Comparison of ENCODE assay signal across 23 cellular contexts in the genomic region with DNA sequence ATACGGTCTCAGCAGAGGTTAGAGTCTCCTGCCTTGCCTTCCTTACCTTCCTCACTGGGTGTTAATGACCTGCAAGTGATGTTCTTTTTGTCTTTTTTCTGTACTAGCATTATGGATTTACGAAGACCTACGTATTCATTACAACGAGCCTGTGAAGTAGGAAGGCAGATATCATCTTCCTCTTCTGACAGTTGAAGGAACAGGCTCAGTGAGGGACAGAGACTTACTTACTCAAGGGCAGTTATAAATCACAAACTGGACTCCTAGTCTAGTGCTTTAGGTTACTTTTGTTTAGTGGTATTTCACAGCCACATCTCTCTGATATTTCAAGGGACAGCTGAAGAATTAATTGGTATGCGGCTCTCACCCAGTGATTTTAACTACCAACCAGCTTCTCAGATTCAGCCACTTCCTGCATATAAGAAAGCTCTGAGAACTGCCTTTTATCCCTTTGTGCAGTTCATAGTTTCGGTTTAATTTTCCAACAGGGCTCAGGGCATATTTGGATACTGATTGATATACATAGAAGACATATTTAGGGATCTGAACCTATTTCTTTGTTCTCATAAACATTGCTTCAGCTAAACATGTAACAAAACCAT.
DNase-seq lines count a peak whose midpoint lies in the region; ATAC-seq and TF ChIP-seq lines count a peak whose summit lies in the region.
"Had no signal": no experiment of that assay in that cellular context is flagged by ENCODE, and none has a peak within 500 bp of the region (broad histone marks: within the 10 kb centered on the region; RNA-seq: fewer than 3 reads in every experiment).

No MANE protein-coding gene starts in this region.

- H3K4me1 ChIP-seq in Loucy (ENCODE audit: insufficient read depth, low read length, poor library complexity, severe bottlenecking) = peaks cover 18% of the 10 kb centered on the region
- H3K4me1 ChIP-seq: colonic mucosa, upper lobe of right lung had no signal

- peaks cover 4% of the 10 kb centered on the region for H3K36me3 Mint-ChIP-seq in activated CD4-positive, alpha-beta T cell treated with anti-CD3 and anti-CD28 coated beads for 36 hours (ENCODE audit: low read depth)
- H3K36me3 Mint-ChIP-seq in activated naive CD8-positive, alpha-beta T cell treated with anti-CD3 and anti-CD28 coated beads, Interleukin-2, amount 10 ng/mL, durations not matched to agents 7 days and 5 days = peaks cover 8% of the 10 kb centered on the region
- H3K36me3 Mint-ChIP-seq in nephron (ENCODE audit: low read depth) = no peaks in the 10 kb centered on the region
- H3K36me3 Mint-ChIP-seq: naive B cell had no signal

- no peaks in the 10 kb centered on the region for H3K9me3 Mint-ChIP-seq in activated CD4-positive, alpha-beta T cell treated with anti-CD3 and anti-CD28 coated beads for 36 hours (ENCODE audit: low read depth)
- peaks cover 2% of the 10 kb centered on the region for H3K9me3 Mint-ChIP-seq in activated naive CD8-positive, alpha-beta T cell treated with anti-CD3 and anti-CD28 coated beads, Interleukin-2, amount 10 ng/mL, durations not matched to agents 7 days and 5 days
- peaks cover 3% of the 10 kb centered on the region for H3K9me3 Mint-ChIP-seq in nephron

- no peaks in the 10 kb centered on the region for H3K9me2 ChIP-seq in Loucy (replicated peaks; ENCODE audit: low read depth, low read length)

- no peak for DNase-seq in activated CD4-positive, alpha-beta T cell treated with anti-CD3 and anti-CD28 coated beads for 36 hours
- DNase-seq in activated CD4-positive, alpha-beta T cell treated with anti-CD3 and anti-CD28 coated beads, Interleukin-2, amount 50 U/mL, for 48 hours = no peak
- DNase-seq in activated naive CD8-positive, alpha-beta T cell treated with anti-CD3 and anti-CD28 coated beads, Interleukin-2, amount 10 ng/mL, durations not matched to agents 7 days and 5 days = no peak
- DNase-seq in NCI-H345 (lab: John Stamatoyannopoulos, UW) (no peak), RKO (ENCODE audit: low spot score) (no peak)
- DNase-seq: brain microvascular endothelial cell; colonic mucosa; islet precursor cell; KBM-7; mammary epithelial cell; naive B cell; NCI-H2029; NCI-H510A; SHP77; small intestine; stimulated activated CD4-positive, alpha-beta T cell treated with anti-CD3 and anti-CD28 coated beads, Interleukin-2, amount 100 ng/mL, for 48 hours; upper lobe of right lung had no signal

- H3K27me3 ChIP-seq in Loucy (ENCODE audit: insufficient read depth, low read length, poor library complexity, severe bottlenecking) = no peaks in the 10 kb centered on the region
- H3K27me3 ChIP-seq: brain microvascular endothelial cell, colonic mucosa, upper lobe of right lung had no signal

- H3K27ac Mint-ChIP-seq in activated CD4-positive, alpha-beta T cell treated with anti-CD3 and anti-CD28 coated beads for 36 hours = peak overlapping the region; percentile 59
- peak overlapping the region; percentile 86 for H3K27ac Mint-ChIP-seq in activated naive CD8-positive, alpha-beta T cell treated with anti-CD3 and anti-CD28 coated beads, Interleukin-2, amount 10 ng/mL, durations not matched to agents 7 days and 5 days
- H3K27ac Mint-ChIP-seq in nephron = peak overlapping the region in 2 of 3 experiments; percentile 16 to 35
- H3K27ac Mint-ChIP-seq: activated naive CD4-positive, alpha-beta T cell treated with anti-CD3 and anti-CD28 coated beads, Interleukin-2, amount 50 U/mL, for 24 hours; B cell; naive B cell; progenitor cell of endocrine pancreas had no signal

- H3K27me3 Mint-ChIP-seq in activated CD4-positive, alpha-beta T cell treated with anti-CD3 and anti-CD28 coated beads for 36 hours = no peaks in the 10 kb centered on the region
- no peaks in the 10 kb centered on the region for H3K27me3 Mint-ChIP-seq in activated naive CD8-positive, alpha-beta T cell treated with anti-CD3 and anti-CD28 coated beads, Interleukin-2, amount 10 ng/mL, durations not matched to agents 7 days and 5 days
- H3K27me3 Mint-ChIP-seq in nephron (ENCODE audit: low read depth) = no peaks in the 10 kb centered on the region
- H3K27me3 Mint-ChIP-seq: activated naive CD4-positive, alpha-beta T cell treated with anti-CD3 and anti-CD28 coated beads, Interleukin-2, amount 50 U/mL, for 24 hours; progenitor cell of endocrine pancreas had no signal

- H3K9ac ChIP-seq in Loucy (ENCODE audit: low read depth, low read length, poor library complexity, severe bottlenecking) = peak overlapping the region; percentile 5

- POLR2A ChIA-PET in activated CD4-positive, alpha-beta T cell treated with anti-CD3 and anti-CD28 coated beads for 36 hours (lab: Charles Lee) = no interaction called here
- POLR2A ChIA-PET in activated naive CD8-positive, alpha-beta T cell treated with anti-CD3 and anti-CD28 coated beads, Interleukin-2, amount 10 ng/mL, durations not matched to agents 7 days and 5 days (lab: Charles Lee) = no interaction called here

- H4K20me1 ChIP-seq in Loucy (ENCODE audit: insufficient read depth, low read length, poor library complexity, severe bottlenecking) = no peaks in the 10 kb centered on the region

- H3K4me3 ChIP-seq in Loucy (ENCODE audit: low read length, poor library complexity, severe bottlenecking) = peak overlapping the region; percentile 59
- H3K4me3 ChIP-seq: colonic mucosa, upper lobe of right lung had no signal

- intact Hi-C loops in activated CD4-positive, alpha-beta T cell treated with anti-CD3 and anti-CD28 coated beads for 36 hours (cut with DNase I, micrococcal nuclease) = no loop called here

- H3F3A ChIP-seq in Loucy (ENCODE audit: low read depth) = no peaks in the 10 kb centered on the region

- peak overlapping the region; percentile 69 for H3K4me2 ChIP-seq in Loucy (ENCODE audit: low read depth, low read length, poor library complexity, severe bottlenecking)

- peak overlapping the region; percentile 82 for H2AFZ ChIP-seq in Loucy (ENCODE audit: low read length)

- H3K4me1 Mint-ChIP-seq in activated CD4-positive, alpha-beta T cell treated with anti-CD3 and anti-CD28 coated beads for 36 hours = peaks cover 15% of the 10 kb centered on the region
- H3K4me1 Mint-ChIP-seq in activated naive CD8-positive, alpha-beta T cell treated with anti-CD3 and anti-CD28 coated beads, Interleukin-2, amount 10 ng/mL, durations not matched to agents 7 days and 5 days = peaks cover 14% of the 10 kb centered on the region
- peaks cover 51% of the 10 kb centered on the region for H3K4me1 Mint-ChIP-seq in nephron
- H3K4me1 Mint-ChIP-seq: activated naive CD4-positive, alpha-beta T cell treated with anti-CD3 and anti-CD28 coated beads, Interleukin-2, amount 50 U/mL, for 24 hours; B cell; naive B cell had no signal

- peak overlapping the region; percentile 1 for H3K4me3 Mint-ChIP-seq in activated CD4-positive, alpha-beta T cell treated with anti-CD3 and anti-CD28 coated beads for 36 hours
- peak overlapping the region; percentile 77 for H3K4me3 Mint-ChIP-seq in activated naive CD8-positive, alpha-beta T cell treated with anti-CD3 and anti-CD28 coated beads, Interleukin-2, amount 10 ng/mL, durations not matched to agents 7 days and 5 days
- no peak overlapping the region for H3K4me3 Mint-ChIP-seq in nephron
- H3K4me3 Mint-ChIP-seq: activated naive CD4-positive, alpha-beta T cell treated with anti-CD3 and anti-CD28 coated beads, Interleukin-2, amount 50 U/mL, for 24 hours; B cell had no signal

- H3K9me3 ChIP-seq in Loucy (ENCODE audit: insufficient read depth, low read depth, low read length) = no peaks in the 10 kb centered on the region
- H3K9me3 ChIP-seq: colonic mucosa, upper lobe of right lung had no signal

- no peaks in the 10 kb centered on the region for H3K79me2 ChIP-seq in Loucy (ENCODE audit: insufficient read depth, low read length)

- peak; percentile 26 for ATAC-seq in activated CD4-positive, alpha-beta T cell treated with anti-CD3 and anti-CD28 coated beads for 36 hours
- ATAC-seq in activated naive CD8-positive, alpha-beta T cell treated with anti-CD3 and anti-CD28 coated beads, Interleukin-2, amount 10 ng/mL, durations not matched to agents 7 days and 5 days (ENCODE audit: low read depth) = peak; percentile 85
- ATAC-seq in GM19351 (IDR thresholded peaks at IDR 0.05; ENCODE audit: unreplicated experiment) = no peak
- ATAC-seq: upper lobe of right lung had no signal

- CTCF ChIA-PET in activated CD4-positive, alpha-beta T cell treated with anti-CD3 and anti-CD28 coated beads for 36 hours (lab: Charles Lee) = interaction anchor here (0.6 kb wide), 1 partner anchor 152 kb away, joined by 4 read pairs; no protein-coding TSS in a partner anchor

- H3K36me3 ChIP-seq in Loucy (ENCODE audit: insufficient read depth, low read length) = no peaks in the 10 kb centered on the region
- H3K36me3 ChIP-seq: brain microvascular endothelial cell, colonic mucosa, upper lobe of right lung had no signal

- TF ChIP-seq CTCF in Loucy (conservative IDR thresholded peaks at IDR 0.05; ENCODE audit: low read length) (no peak), nephron (IDR thresholded peaks at IDR 0.05; ENCODE audit: unreplicated experiment in 3 of 3) (no peak)

Comparison
In these comparisons a context has a peak if more than half of its experiments do, and no peak if none do; other contexts are left out.
1. H3K27ac Mint-ChIP-seq: peak in every context shown above with its lines; median percentile 86 in activated naive CD8-positive, alpha-beta T cell treated with anti-CD3 and anti-CD28 coated beads, Interleukin-2, amount 10 ng/mL, durations not matched to agents 7 days and 5 days; 59 in activated CD4-positive, alpha-beta T cell treated with anti-CD3 and anti-CD28 coated beads for 36 hours; 26 in nephron.
2. H3K4me3 Mint-ChIP-seq: peak in activated CD4-positive, alpha-beta T cell treated with anti-CD3 and anti-CD28 coated beads for 36 hours (single experiment) and activated naive CD8-positive, alpha-beta T cell treated with anti-CD3 and anti-CD28 coated beads, Interleukin-2, amount 10 ng/mL, durations not matched to agents 7 days and 5 days (single experiment); none in nephron (0 of 3).